ENCODE assay signal across 13 cellular contexts in the genomic region with DNA sequence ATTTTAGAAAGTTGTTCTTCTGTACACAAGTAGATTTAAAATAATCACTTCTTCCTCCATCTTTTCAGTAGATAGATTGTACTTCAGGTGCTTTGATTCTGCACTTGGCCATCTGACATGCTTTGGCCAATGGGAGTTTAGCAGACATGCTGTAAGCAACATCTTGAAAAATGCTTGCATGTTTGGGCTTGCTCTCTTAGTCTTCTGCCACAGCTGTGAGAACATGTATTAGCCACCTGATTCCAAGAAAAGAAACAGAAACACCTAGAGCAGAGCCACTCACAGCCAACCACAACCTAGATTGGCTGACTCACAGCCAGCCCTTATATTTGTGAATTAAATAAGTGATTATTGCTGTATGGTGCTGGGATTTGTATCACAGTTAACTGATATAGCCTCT.
DNase-seq lines count a peak whose midpoint lies in the region; ATAC-seq, FAIRE-seq and TF ChIP-seq lines count a peak whose summit lies in the region.
"Had no signal": no experiment of that assay in that cellular context is flagged by ENCODE, and none has a peak within 500 bp of the region (broad histone marks: within the 10 kb centered on the region; RNA-seq: fewer than 3 reads in every experiment).

No MANE protein-coding gene starts in this region.

- H3K27me3 ChIP-seq in Karpas-422 (ENCODE audit: low read length), result no peaks in the 10 kb centered on the region
- H3K27me3 ChIP-seq in right cardiac atrium (ENCODE audit: control insufficient read depth, insufficient read depth), result no peaks in the 10 kb centered on the region
- H3K27me3 ChIP-seq: vagina had no signal

- no peaks in the 10 kb centered on the region for H3K9me2 ChIP-seq in Karpas-422 (replicated peaks; ENCODE audit: insufficient read depth, low read length)

- H3K4me1 Mint-ChIP-seq in stimulated activated naive CD8-positive, alpha-beta T cell treated with anti-CD3 and anti-CD28 coated beads, Interleukin-15, amount 100 ng/mL, for 72 hours, result peaks cover 10% of the 10 kb centered on the region
- H3K4me1 Mint-ChIP-seq: natural killer cell had no signal

- H3K27ac ChIP-seq in Karpas-422 (ENCODE audit: low read length) (no peak overlapping the region), right cardiac atrium (ENCODE audit: low read length) (no peak overlapping the region)
- H3K27ac ChIP-seq: coronary artery, vagina had no signal

- no peaks in the 10 kb centered on the region for H3K36me3 ChIP-seq in Karpas-422 (ENCODE audit: insufficient read depth, low read length)
- H3K36me3 ChIP-seq: vagina had no signal

- peak; percentile 17 to 36 for DNase-seq in stimulated activated naive CD8-positive, alpha-beta T cell treated with anti-CD3 and anti-CD28 coated beads, Interleukin-15, amount 100 ng/mL, for 72 hours
- DNase-seq in stimulated activated naive CD8-positive, alpha-beta T cell treated with anti-CD3 and anti-CD28 coated beads, Interleukin-15, Interleukin-2, amounts not matched to agents 100 U/mL and 50 U/mL, for 24 hours, result no peak
- DNase-seq in Karpas-422 (no peak), GM12892 (ENCODE audit: insufficient read length) (no peak), NCI-H2029 treated with DMSO at 0.1 percent for 48 hours (lab: John Stamatoyannopoulos, UW) (no peak), right cardiac atrium (no peak)
- DNase-seq: AML-193, natural killer cell had no signal

- H3K27ac Mint-ChIP-seq in stimulated activated naive CD8-positive, alpha-beta T cell treated with anti-CD3 and anti-CD28 coated beads, Interleukin-15, amount 100 ng/mL, for 72 hours, result no peak overlapping the region
- H3K27ac Mint-ChIP-seq: natural killer cell had no signal

- peak; percentile 99 for ATAC-seq in stimulated activated naive CD8-positive, alpha-beta T cell treated with anti-CD3 and anti-CD28 coated beads, Interleukin-15, amount 100 ng/mL, for 72 hours
- no peak for ATAC-seq in stimulated activated naive CD8-positive, alpha-beta T cell treated with anti-CD3 and anti-CD28 coated beads, Interleukin-15, Interleukin-2, amounts not matched to agents 100 U/mL and 50 U/mL, for 24 hours
- ATAC-seq in HG02798 (IDR thresholded peaks at IDR 0.05; ENCODE audit: poor library complexity, unreplicated experiment) (peak; percentile 98), HG03575 (IDR thresholded peaks at IDR 0.05; ENCODE audit: extremely low read depth, insufficient number of reproducible peaks, low FRiP score, unreplicated experiment) (peak; percentile 93), right cardiac atrium (no peak)
- ATAC-seq: natural killer cell, Panc1 had no signal

- H3K79me2 ChIP-seq in Karpas-422 (ENCODE audit: low read length), result no peaks in the 10 kb centered on the region

- H3K9me3 ChIP-seq in Karpas-422 (ENCODE audit: low read length) (no peaks in the 10 kb centered on the region), right cardiac atrium (ENCODE audit: control insufficient read depth, low read length) (no peaks in the 10 kb centered on the region)
- H3K9me3 ChIP-seq: vagina had no signal

- no peak for FAIRE-seq in GM12892 (lab: Jason Lieb, UNC)

- intact Hi-C loops in right cardiac atrium (cut with DNase I), result no loop called here

- H3K4me1 ChIP-seq in Karpas-422 (ENCODE audit: low read length) (no peaks in the 10 kb centered on the region), right cardiac atrium (ENCODE audit: control insufficient read depth, insufficient read depth, low read length) (no peaks in the 10 kb centered on the region)
- H3K4me1 ChIP-seq: vagina had no signal

- no peak overlapping the region for H3K9ac ChIP-seq in Karpas-422 (ENCODE audit: low read length)

- no peak for TF ChIP-seq POLR2A in GM12892 (IDR thresholded peaks at IDR 0.05; ENCODE audit: low read depth, low read length)

- no peak overlapping the region for H3K4me3 ChIP-seq in Karpas-422 (ENCODE audit: low read length)
- no peak overlapping the region for H3K4me3 ChIP-seq in right cardiac atrium (ENCODE audit: low read length)
- H3K4me3 ChIP-seq: coronary artery, vagina had no signal

- no peak overlapping the region for H2AFZ ChIP-seq in Karpas-422 (ENCODE audit: low read length)

- no peak overlapping the region for H3K4me3 Mint-ChIP-seq in stimulated activated naive CD8-positive, alpha-beta T cell treated with anti-CD3 and anti-CD28 coated beads, Interleukin-15, amount 100 ng/mL, for 72 hours
- H3K4me3 Mint-ChIP-seq: natural killer cell had no signal

- peaks cover 0 to under 1% of the 10 kb centered on the region in 2 donors for H3K9me3 Mint-ChIP-seq in stimulated activated naive CD8-positive, alpha-beta T cell treated with anti-CD3 and anti-CD28 coated beads, Interleukin-15, amount 100 ng/mL, for 72 hours
- H3K9me3 Mint-ChIP-seq: natural killer cell had no signal

- H4K20me1 ChIP-seq in Karpas-422 (ENCODE audit: insufficient read depth, low read depth, low read length), result no peaks in the 10 kb centered on the region

- peaks cover 20% of the 10 kb centered on the region for H3K27me3 Mint-ChIP-seq in stimulated activated naive CD8-positive, alpha-beta T cell treated with anti-CD3 and anti-CD28 coated beads, Interleukin-15, amount 100 ng/mL, for 72 hours

- H3K4me2 ChIP-seq in Karpas-422 (ENCODE audit: low read depth, low read length, poor library complexity, severe bottlenecking), result no peak overlapping the region

Comparison
In these comparisons a context has a peak if more than half of its experiments do, and no peak if none do; other contexts are left out.
1. ATAC-seq: peak in stimulated activated naive CD8-positive, alpha-beta T cell treated with anti-CD3 and anti-CD28 coated beads, Interleukin-15, amount 100 ng/mL, for 72 hours (single experiment), HG02798 (single experiment) and HG03575 (single experiment); none in stimulated activated naive CD8-positive, alpha-beta T cell treated with anti-CD3 and anti-CD28 coated beads, Interleukin-15, Interleukin-2, amounts not matched to agents 100 U/mL and 50 U/mL, for 24 hours (single experiment) and right cardiac atrium (0 of 2).
2. DNase-seq: peak in stimulated activated naive CD8-positive, alpha-beta T cell treated with anti-CD3 and anti-CD28 coated beads, Interleukin-15, amount 100 ng/mL, for 72 hours (2 of 2); none in stimulated activated naive CD8-positive, alpha-beta T cell treated with anti-CD3 and anti-CD28 coated beads, Interleukin-15, Interleukin-2, amounts not matched to agents 100 U/mL and 50 U/mL, for 24 hours (single experiment), Karpas-422 (single experiment), GM12892 (single experiment), NCI-H2029 treated with DMSO at 0.1 percent for 48 hours (single experiment) and right cardiac atrium (0 of 3).